Comparison of ENCODE assay signal across 19 cellular contexts in the genomic region with DNA sequence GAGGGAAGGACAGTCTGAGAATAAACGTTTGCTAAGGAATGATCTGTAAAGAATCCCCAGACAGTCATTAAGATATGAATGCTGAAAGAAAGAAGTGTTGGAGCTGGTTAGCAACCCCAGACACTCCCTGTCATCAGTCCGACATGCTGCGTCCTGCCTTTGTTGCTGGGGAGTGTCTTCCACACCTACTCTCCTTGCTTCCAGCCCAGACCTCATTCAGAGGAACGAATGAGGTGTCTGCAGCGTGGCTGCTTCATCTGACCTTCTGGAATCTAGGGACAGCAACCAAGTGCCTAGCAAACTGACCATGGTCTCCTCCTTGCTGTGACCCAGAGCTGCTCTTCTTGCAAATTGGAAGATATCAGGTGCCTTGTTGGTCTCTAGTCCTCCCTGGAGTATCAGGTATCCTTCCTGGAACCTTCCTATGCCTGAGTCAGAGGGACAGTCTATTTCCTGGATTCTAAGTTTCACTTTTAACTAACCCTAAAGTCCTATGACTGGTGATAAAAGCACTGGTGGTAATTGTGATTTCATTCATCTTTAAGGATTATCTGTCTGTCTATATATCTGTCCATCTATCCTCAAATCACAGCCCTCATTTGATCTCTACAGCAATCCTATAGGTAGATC. TPM values are rescaled to one million over a fixed set of nuclear protein-coding genes. Genes with fewer than 3 reads are reported as not detected.
DNase-seq lines count a peak whose midpoint lies in the region; ATAC-seq, FAIRE-seq and TF ChIP-seq lines count a peak whose summit lies in the region.
"Had no signal": no experiment of that assay in that cellular context is flagged by ENCODE, and none has a peak within 500 bp of the region (broad histone marks: within the 10 kb centered on the region; RNA-seq: fewer than 3 reads in every experiment).

No MANE protein-coding gene starts in this region.

- 37% methylated on average over 5 of the region's 5 CpGs for WGBS in A549 (ENCODE audit: missing lambda C conversion rate)

- TF ChIP-seq CTCF in A549 (IDR thresholded peaks at IDR 0.05) (no peak), VCaP (conservative IDR thresholded peaks at IDR 0.05) (no peak)

- TF ChIP-seq EP300 in A549 (IDR thresholded peaks at IDR 0.05) = no peak

- POLR2A ChIA-PET in A549 (lab: Yijun Ruan, JAX) = no interaction called here

- CTCF ChIA-PET in A549 (lab: Yijun Ruan, JAX) = no interaction called here

- no peak for TF ChIP-seq RAD21 in A549 (conservative IDR thresholded peaks at IDR 0.05 in 1 of 2, IDR thresholded peaks at IDR 0.05 in 1 of 2)

- TF ChIP-seq POLR2A in A549 (IDR thresholded peaks at IDR 0.05; ENCODE audit: low read length) = no peak

- FAIRE-seq in A549 (lab: Jason Lieb, UNC) = no peak
- FAIRE-seq: colon, G401.6, GM12891, pancreas had no signal

- ATAC-seq in A549 = peak; percentile 24 to 25; a peak in 2 of 6 replicates
- no peak for ATAC-seq in HG02884 (IDR thresholded peaks at IDR 0.05; ENCODE audit: unreplicated experiment)
- no peak for ATAC-seq in HG02678 (IDR thresholded peaks at IDR 0.05; ENCODE audit: unreplicated experiment)
- ATAC-seq: left lung; stimulated activated memory B cell treated with anti-CD40 and anti-IgM and Interleukin-4, amounts not matched to agents 10 μg/mL and 1 μg/mL and 100 μg/mL, for 72 hours had no signal

- H3K27ac ChIP-seq in A549 = no peak overlapping the region
- peak overlapping the region; percentile 42; the same call in 1 of the 2 replicates for H3K27ac ChIP-seq in VCaP
- H3K27ac ChIP-seq: left lung, pancreas, spleen had no signal

- H3K9me3 ChIP-seq in A549 = peaks cover 9% of the 10 kb centered on the region; the same call in 1 of the 3 replicates
- H3K9me3 ChIP-seq: pancreas had no signal

- 0 out of 3 replicates have a peak overlapping the region, but pooled peaks have one; percentile 33 for H3K4me2 ChIP-seq in A549

- H3K4me1 ChIP-seq in A549 = no peaks in the 10 kb centered on the region
- H3K4me1 ChIP-seq: left lung, spleen had no signal

- H3K4me3 ChIP-seq in A549 = no peak overlapping the region
- H3K4me3 ChIP-seq: left lung, pancreas, spleen had no signal

- no peak for DNase-seq in A549 (ENCODE audit: low read depth in 1 of 2, low spot score in 1 of 2)
- peak; percentile 45 for DNase-seq in HT1080 (ENCODE audit: low read depth)
- peak; percentile 59 for DNase-seq in left kidney (ENCODE audit: low read depth, low spot score)
- DNase-seq in NCI-H510A treated with DMSO at 0.1 percent for 48 hours (lab: John Stamatoyannopoulos, UW) = no peak
- no peak for DNase-seq in effector CD8-positive, alpha-beta T cell (lab: John Stamatoyannopoulos, UW)
- DNase-seq: activated effector memory CD4-positive, alpha-beta T cell treated with anti-CD3 and anti-CD28 coated beads, Interleukin-2, amount 50 U/mL, for 16 hours; aorta; hippocampal formation; left lung; NCI-H748 treated with DMSO at 0.1 percent for 48 hours; pancreas; spleen had no signal

TF ChIP-seq in A549, 52 proteins besides CTCF, POLR2A, EP300 and RAD21:
- TF ChIP-seq MAZ (IDR thresholded peaks at IDR 0.05; ENCODE audit: borderline replicate concordance, low read depth, low read length) (no peak), ZC3H11A (IDR thresholded peaks at IDR 0.05) (no peak), EHF (CRISPR knock-in tag; IDR thresholded peaks at IDR 0.05) (no peak), ESRRA (IDR thresholded peaks at IDR 0.05; ENCODE audit: borderline replicate concordance, low read length) (no peak), TFCP2L1 (CRISPR knock-in tag; IDR thresholded peaks at IDR 0.05) (no peak), SREBF2 (IDR thresholded peaks at IDR 0.05) (no peak), RFX5 (IDR thresholded peaks at IDR 0.05) (no peak), TP53 (CRISPR knock-in tag; IDR thresholded peaks at IDR 0.05) (no peak), RCOR1 (IDR thresholded peaks at IDR 0.05; ENCODE audit: low read depth, low read length) (no peak), POLR2AphosphoS2 (conservative IDR thresholded peaks at IDR 0.05; ENCODE audit: low read length) (no peak), RNF2 (IDR thresholded peaks at IDR 0.05; ENCODE audit: borderline replicate concordance, low read depth) (no peak), ZSCAN20 (CRISPR knock-in tag; IDR thresholded peaks at IDR 0.05) (no peak), NPAS2 (CRISPR knock-in tag; IDR thresholded peaks at IDR 0.05; ENCODE audit: borderline replicate concordance) (no peak), CBX2 (IDR thresholded peaks at IDR 0.05; ENCODE audit: borderline replicate concordance, low read depth) (no peak), PBX3 (IDR thresholded peaks at IDR 0.05) (no peak)
- TF ChIP-seq, protein P1, sequence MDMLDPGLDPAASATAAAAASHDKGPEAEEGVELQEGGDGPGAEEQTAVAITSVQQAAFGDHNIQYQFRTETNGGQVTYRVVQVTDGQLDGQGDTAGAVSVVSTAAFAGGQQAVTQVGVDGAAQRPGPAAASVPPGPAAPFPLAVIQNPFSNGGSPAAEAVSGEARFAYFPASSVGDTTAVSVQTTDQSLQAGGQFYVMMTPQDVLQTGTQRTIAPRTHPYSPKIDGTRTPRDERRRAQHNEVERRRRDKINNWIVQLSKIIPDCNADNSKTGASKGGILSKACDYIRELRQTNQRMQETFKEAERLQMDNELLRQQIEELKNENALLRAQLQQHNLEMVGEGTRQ (IDR thresholded peaks at IDR 0.05) = no peak
- TF ChIP-seq, protein P2, sequence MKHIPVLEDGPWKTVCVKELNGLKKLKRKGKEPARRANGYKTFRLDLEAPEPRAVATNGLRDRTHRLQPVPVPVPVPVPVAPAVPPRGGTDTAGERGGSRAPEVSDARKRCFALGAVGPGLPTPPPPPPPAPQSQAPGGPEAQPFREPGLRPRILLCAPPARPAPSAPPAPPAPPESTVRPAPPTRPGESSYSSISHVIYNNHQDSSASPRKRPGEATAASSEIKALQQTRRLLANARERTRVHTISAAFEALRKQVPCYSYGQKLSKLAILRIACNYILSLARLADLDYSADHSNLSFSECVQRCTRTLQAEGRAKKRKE (CRISPR knock-in tag; IDR thresholded peaks at IDR 0.05; ENCODE audit: low read depth) = no peak
TF ChIP-seq in A549: peak in this region for 0.

RNA-seq across cellular contexts. Expression of gene NFASC, which starts 45.3 kb away (rescaled TPM):
- polyA plus RNA-seq in A549 (2011; rRNA removed) = 0.21 and 0.27 TPM in 2 replicates
- polyA plus RNA-seq in A549 (2012; cell fraction: cytosol; rRNA removed) = 0.29 and 0.35 TPM in 2 replicates
- polyA plus RNA-seq in A549 (2012; cell fraction: nucleus; rRNA removed) = 0.65 and 0.79 TPM in 2 replicates
- polyA plus RNA-seq in A549 (2017; fragmentation: RNase III; extraction: RNeasy Plus Mini Kit Qiagen cat#74134 plus additional on column Dnase treatment) = 0.39 to 0.51 TPM (median 0.45 TPM) in 3 replicates
- 0.34 and 0.58 TPM in 2 replicates for polyA minus RNA-seq in A549 (2011; rRNA and poly(A)+ RNA removed)
- total RNA-seq in HT1080 (2014; rRNA removed; shearing (Covaris generic)) = 7.3 and 7.8 TPM in 2 replicates
- 0.09 and 0.12 TPM in 2 replicates for polyA plus RNA-seq in HT1080 (2015; cell fraction: cytosol; rRNA removed)
- polyA plus RNA-seq in HT1080 (2015; cell fraction: nucleus; rRNA removed) = 0.16 and 0.56 TPM in 2 replicates

Comparison
In these comparisons a context has a peak if more than half of its experiments do, and no peak if none do; other contexts are left out.
1. ATAC-seq: peak in A549 (2 of 2); none in HG02884 (single experiment) and HG02678 (single experiment).
2. DNase-seq: peak in HT1080 (single experiment) and left kidney (single experiment); none in A549 (0 of 2), NCI-H510A treated with DMSO at 0.1 percent for 48 hours (single experiment) and effector CD8-positive, alpha-beta T cell (single experiment).